Comparison of ENCODE assay signal across 8 cellular contexts in the genomic region with DNA sequence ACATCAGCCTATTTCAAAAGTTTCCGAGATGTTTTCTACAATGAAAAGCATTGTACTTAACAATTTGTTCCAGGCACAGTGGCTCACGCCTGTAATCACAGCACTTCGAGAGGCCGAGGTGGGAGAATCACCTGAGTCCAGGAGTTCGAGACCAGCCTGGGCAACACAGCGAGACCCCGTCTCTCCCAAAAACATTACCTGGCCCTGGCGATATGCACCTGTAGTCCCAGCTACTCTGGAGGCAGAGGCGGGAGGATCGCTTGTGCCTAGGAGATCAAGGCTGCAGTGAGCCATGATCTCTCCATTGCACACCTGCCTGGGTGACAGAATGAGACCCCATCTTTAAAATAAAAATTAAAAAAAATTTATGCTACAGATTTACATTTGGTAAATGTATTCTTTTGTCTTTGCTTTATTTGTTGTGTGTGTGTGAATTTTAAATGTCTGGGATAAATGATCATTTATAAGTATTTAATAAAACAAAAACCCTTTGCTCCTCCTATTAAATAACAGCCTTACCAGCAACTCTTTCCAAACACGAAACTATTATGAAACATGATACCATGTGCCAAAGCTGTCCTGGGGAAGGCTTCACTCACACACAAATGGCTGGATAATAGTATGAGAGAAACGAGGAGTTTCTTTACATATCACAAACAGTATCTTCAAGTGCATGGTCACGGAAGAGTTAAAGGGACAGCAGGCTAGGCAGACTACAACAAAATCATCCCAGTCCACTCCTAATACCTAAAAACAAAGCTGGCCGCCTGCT. TPM values are rescaled to one million over a fixed set of nuclear protein-coding genes. Genes with fewer than 3 reads are reported as not detected.
DNase-seq lines count a peak whose midpoint lies in the region; ATAC-seq, FAIRE-seq and TF ChIP-seq lines count a peak whose summit lies in the region.

No MANE protein-coding gene starts in this region.

- peak overlapping the region; percentile 29 for H3K18ac ChIP-seq in mesendoderm (ENCODE audit: low read length)

- H3K4me3 ChIP-seq in cardiac fibroblast (replicated peaks in 1 of 2; ENCODE audit: low read depth in 2 of 2, low read length in 2 of 2) (peak overlapping the region; percentile 75 to 80), mesendoderm (ENCODE audit: low read length) (peak overlapping the region; percentile 81), vagina (peak overlapping the region; percentile 75 to 80)

- H3K79me2 ChIP-seq in mesendoderm (ENCODE audit: control insufficient read depth, insufficient read depth, low read length), result peaks cover 31% of the 10 kb centered on the region

- H4K5ac ChIP-seq in mesendoderm (ENCODE audit: low read length), result no peak overlapping the region

- no peak for TF ChIP-seq CTCF in cardiac fibroblast (IDR thresholded peaks at IDR 0.05; ENCODE audit: low read depth, low read length)
- TF ChIP-seq CTCF in vagina (IDR thresholded peaks at IDR 0.05), result no peak
- TF ChIP-seq CTCF in GM13976 (IDR thresholded peaks at IDR 0.05; ENCODE audit: borderline replicate concordance, control extremely low read depth, extremely low read depth, insufficient read depth, missing control alignments), result no peak

- H3K27me3 ChIP-seq in mesendoderm (ENCODE audit: insufficient read depth, low read length, poor library complexity), result no peaks in the 10 kb centered on the region
- no peaks in the 10 kb centered on the region for H3K27me3 ChIP-seq in vagina

- H2AK5ac ChIP-seq in mesendoderm (ENCODE audit: low read length), result no peak overlapping the region

- peak overlapping the region; percentile 88 for H3K56ac ChIP-seq in mesendoderm (ENCODE audit: low read length)

- H2BK15ac ChIP-seq in mesendoderm (replicated peaks; ENCODE audit: low read depth), result no peak overlapping the region

- H3K23ac ChIP-seq in mesendoderm (ENCODE audit: low read length), result no peak overlapping the region

- H3K36me3 ChIP-seq in mesendoderm (ENCODE audit: control insufficient read depth, insufficient read depth, low read length) (no peaks in the 10 kb centered on the region), vagina (no peaks in the 10 kb centered on the region)

- TF ChIP-seq POLR2A in vagina (IDR thresholded peaks at IDR 0.05), result no peak

- no CpG with 5 or more reads among the region's 14 CpGs for WGBS in mesendoderm (ENCODE audit: extremely low coverage, insufficient coverage, low lambda C conversion rate)

- in situ Hi-C loops in GM13976 (cut with MboI; ENCODE audit: low sequenced_read_pairs, unreplicated experiment), result no loop called here

- FAIRE-seq in HTR-8/SVneo (lab: Jason Lieb, UNC), result no peak

- DNase-seq in AG08395 (ENCODE audit: low spot score), result peak; percentile 39
- peak; percentile 30 for DNase-seq in HTR-8/SVneo (ENCODE audit: insufficient read length, low spot score)
- no peak for DNase-seq in cardiac fibroblast (ENCODE audit: low read depth in 2 of 2)
- no peak for DNase-seq in mesendoderm
- no peak for DNase-seq in vagina (ENCODE audit: extremely low spot score in 2 of 2)
- DNase-seq in mucosa of gallbladder (ENCODE audit: low spot score), result no peak
- DNase-seq in GM13976 (ENCODE audit: low spot score), result no peak

- H3K9ac ChIP-seq in mesendoderm (ENCODE audit: low read length), result peak overlapping the region; percentile 65

- H2BK5ac ChIP-seq in mesendoderm (ENCODE audit: low read length), result no peak overlapping the region

- no peak overlapping the region for H3K27ac ChIP-seq in mesendoderm (ENCODE audit: low read depth, low read length)
- peak overlapping the region; percentile 95 for H3K27ac ChIP-seq in vagina

- H3K4ac ChIP-seq in mesendoderm (ENCODE audit: low read depth, low read length), result no peak overlapping the region

- no peaks in the 10 kb centered on the region for H3K4me1 ChIP-seq in mesendoderm (ENCODE audit: control insufficient read depth, low read depth, low read length)
- H3K4me1 ChIP-seq in vagina, result peaks cover 44% of the 10 kb centered on the region

- intact Hi-C loops in vagina (cut with DNase I), result no loop called here

- H3K4me2 ChIP-seq in mesendoderm (ENCODE audit: low read length), result peak overlapping the region; percentile 57

- ATAC-seq in GM19035 (IDR thresholded peaks at IDR 0.05; ENCODE audit: unreplicated experiment), result no peak

- H2BK120ac ChIP-seq in mesendoderm (ENCODE audit: low read depth, low read length), result no peak overlapping the region

- no peaks in the 10 kb centered on the region for H3K9me3 ChIP-seq in vagina

- peaks cover 5% of the 10 kb centered on the region for H3K79me1 ChIP-seq in mesendoderm (ENCODE audit: low read length)

- H4K8ac ChIP-seq in mesendoderm (ENCODE audit: low read depth, low read length), result no peak overlapping the region

RNA-seq across cellular contexts. Expression of a gene that starts 1.1 kb away (rescaled TPM):
- polyA plus RNA-seq in mesendoderm (2013, experiment 1 of 2), result 20.1 TPM
- 19.4 TPM for polyA plus RNA-seq in mesendoderm (2013, experiment 2 of 2)
- 37.8 TPM for total RNA-seq in vagina
- 33.6 TPM for total RNA-seq in mucosa of gallbladder

RNA-seq across cellular contexts. Expression of a gene that starts 16.2 kb away (rescaled TPM):
- 650 TPM for polyA plus RNA-seq in mesendoderm (2013, experiment 1 of 2)
- polyA plus RNA-seq in mesendoderm (2013, experiment 2 of 2), result 659 TPM
- total RNA-seq in vagina (86.9 TPM), mucosa of gallbladder (124 TPM)

RNA-seq across cellular contexts. Expression of a gene that starts 16.5 kb away (rescaled TPM):
- 43.6 TPM for polyA plus RNA-seq in mesendoderm (2013, experiment 1 of 2)
- polyA plus RNA-seq in mesendoderm (2013, experiment 2 of 2), result 45.9 TPM
- total RNA-seq in vagina, result 25.8 TPM
- total RNA-seq in mucosa of gallbladder, result 50.0 TPM

Comparison
In these comparisons a context has a peak if more than half of its experiments do, and no peak if none do; other contexts are left out.
1. DNase-seq: peak in AG08395 (single experiment) and HTR-8/SVneo (single experiment); none in cardiac fibroblast (0 of 2), mesendoderm (single experiment), vagina (0 of 2), mucosa of gallbladder (single experiment) and GM13976 (single experiment).
2. Peak in every context shown above with its lines, with median percentiles within 50 percentile points of each other: H3K4me3 ChIP-seq.